7 cellular contexts compared by ENCODE assay signal in the genomic region with DNA sequence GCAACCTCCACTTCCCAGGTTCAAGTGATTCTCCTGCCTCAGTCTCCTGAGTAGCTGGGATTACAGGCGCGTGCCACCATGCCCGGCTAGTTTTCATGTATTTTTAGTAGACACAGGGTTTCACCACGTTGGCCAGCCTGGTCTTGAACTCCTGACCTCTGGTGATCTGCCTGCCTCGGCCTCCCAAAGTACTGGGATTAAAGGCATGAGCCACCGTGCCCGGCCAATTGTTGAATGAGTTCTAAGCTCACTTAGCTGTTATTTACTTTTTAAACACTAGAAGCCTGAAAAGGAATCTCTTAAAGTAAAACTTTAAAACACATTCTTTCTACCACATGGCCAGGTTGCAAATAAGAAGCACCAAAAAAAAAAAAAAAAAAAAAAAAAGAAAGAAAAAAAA. TPM values are rescaled to one million over a fixed set of nuclear protein-coding genes. Genes with fewer than 3 reads are reported as not detected.
DNase-seq lines count a peak whose midpoint lies in the region; ATAC-seq, FAIRE-seq and TF ChIP-seq lines count a peak whose summit lies in the region.
"Not testable (repeated sequence)": the region's sequence is repeated elsewhere in the genome, so short reads cannot be mapped to it uniquely, and the experiment has no call there.

No MANE protein-coding gene starts in this region.

- H2AFZ ChIP-seq in MM.1S (ENCODE audit: low read length), result not testable (repeated sequence)

- H3K4me3 Mint-ChIP-seq in HFFc6; activated T-cell treated with anti-CD3 and anti-CD28 coated beads, Interleukin-2, amount 50 U/mL, for 24 hours: not testable (repeated sequence)

- H3K9ac ChIP-seq in MM.1S (ENCODE audit: low read length); kidney (ENCODE audit: low read length in 2 of 2): not testable (repeated sequence)

- not testable (repeated sequence) for FAIRE-seq in kidney (lab: Jason Lieb, UNC)

- H3K4me2 ChIP-seq in MM.1S (ENCODE audit: low read depth, low read length), result not testable (repeated sequence)

- peaks cover 10% of the 10 kb centered on the region; the same call in 1 of the 2 replicates for H3K36me3 Mint-ChIP-seq in HFFc6 (ENCODE audit: low read depth)
- H3K36me3 Mint-ChIP-seq in activated T-cell treated with anti-CD3 and anti-CD28 coated beads, Interleukin-2, amount 50 U/mL, for 24 hours (ENCODE audit: low read depth), result peaks cover 30% of the 10 kb centered on the region

- not testable (repeated sequence) for H3F3A ChIP-seq in MM.1S (ENCODE audit: insufficient read depth, low read length)

- not testable (repeated sequence) for H3K79me2 ChIP-seq in MM.1S (ENCODE audit: low read length)

- H3K9me2 ChIP-seq in MM.1S (replicated peaks; ENCODE audit: insufficient read depth, low read length), result not testable (repeated sequence)

- intact Hi-C loops in kidney (cut with DNase I); left lung (cut with DNase I); lower lobe of right lung (cut with DNase I); upper lobe of right lung (cut with DNase I): not testable (repeated sequence)

- DNase-seq in HFFc6; activated T-cell treated with anti-CD3 and anti-CD28 coated beads, Interleukin-2, amount 50 U/mL, for 24 hours; left lung; upper lobe of right lung: not testable (repeated sequence)
- DNase-seq in MM.1S (peak; percentile 3), kidney (peak; percentile 22), lower lobe of right lung (peak; percentile 52)

- H3K9me3 Mint-ChIP-seq in HFFc6; activated T-cell treated with anti-CD3 and anti-CD28 coated beads, Interleukin-2, amount 50 U/mL, for 24 hours: not testable (repeated sequence)

- H3K27ac ChIP-seq in MM.1S (ENCODE audit: low read length); kidney (ENCODE audit: low read depth in 2 of 2, low read length in 2 of 2); left lung; lower lobe of right lung; upper lobe of right lung: not testable (repeated sequence)

- not testable (repeated sequence) for H3K36me3 ChIP-seq in MM.1S (replicated peaks; ENCODE audit: insufficient read depth, low read length); kidney (ENCODE audit: control insufficient read depth in 1 of 2, insufficient read depth in 2 of 2, low read length in 2 of 2); left lung; lower lobe of right lung; upper lobe of right lung

- H4K20me1 ChIP-seq in MM.1S (ENCODE audit: insufficient read depth, low read length), result not testable (repeated sequence)

- H3K27me3 Mint-ChIP-seq in HFFc6 (ENCODE audit: insufficient read depth); activated T-cell treated with anti-CD3 and anti-CD28 coated beads, Interleukin-2, amount 50 U/mL, for 24 hours: not testable (repeated sequence)

- H3K4me1 ChIP-seq in MM.1S (ENCODE audit: low read length); kidney (ENCODE audit: control insufficient read depth in 1 of 2, insufficient read depth in 1 of 2, low read depth in 1 of 2, low read length in 2 of 2); left lung; lower lobe of right lung; upper lobe of right lung: not testable (repeated sequence)

- not testable (repeated sequence) for H3K27me3 ChIP-seq in MM.1S (replicated peaks; ENCODE audit: insufficient read depth, low read length); left lung; lower lobe of right lung (ENCODE audit: low read depth); upper lobe of right lung

- peak; percentile 25 for ATAC-seq in left lung
- peak in 1 of 2 donors; percentile 60 for ATAC-seq in lower lobe of right lung
- peak; percentile 21 for ATAC-seq in upper lobe of right lung

- not testable (repeated sequence) for H3K27ac Mint-ChIP-seq in HFFc6
- peak overlapping the region; percentile 40 for H3K27ac Mint-ChIP-seq in activated T-cell treated with anti-CD3 and anti-CD28 coated beads, Interleukin-2, amount 50 U/mL, for 24 hours

- H3K4me3 ChIP-seq in MM.1S (ENCODE audit: low read length); kidney (ENCODE audit: low read length in 2 of 2); left lung; lower lobe of right lung; upper lobe of right lung: not testable (repeated sequence)

- H3K9me3 ChIP-seq in MM.1S (replicated peaks; ENCODE audit: insufficient read depth, low read length); kidney (ENCODE audit: control insufficient read depth in 1 of 2, low read length in 2 of 2); left lung; lower lobe of right lung; upper lobe of right lung: not testable (repeated sequence)

- peaks cover 20% of the 10 kb centered on the region for H3K4me1 Mint-ChIP-seq in HFFc6 (ENCODE audit: low read depth)
- H3K4me1 Mint-ChIP-seq in activated T-cell treated with anti-CD3 and anti-CD28 coated beads, Interleukin-2, amount 50 U/mL, for 24 hours (ENCODE audit: low read depth), result not testable (repeated sequence)

- TF ChIP-seq CTCF in HFFc6 (IDR thresholded peaks at IDR 0.05), result 0 out of 2 replicates have a peak, but pooled peaks have one; percentile 20
- not testable (repeated sequence) for TF ChIP-seq CTCF in MM.1S (IDR thresholded peaks at IDR 0.05; ENCODE audit: low read length); kidney (IDR thresholded peaks at IDR 0.05; ENCODE audit: borderline replicate concordance, extremely low read depth, insufficient read depth); left lung (IDR thresholded peaks at IDR 0.05); lower lobe of right lung (IDR thresholded peaks at IDR 0.05); upper lobe of right lung (IDR thresholded peaks at IDR 0.05)

RNA-seq across cellular contexts. Expression of a gene that starts 14.3 kb away (rescaled TPM):
- 10 to 100 TPM; 13.2 to 19.8 (median 17.7) TPM for total RNA-seq in HFFc6 (2021; fragmentation: NEBNext Ultra II Directional; extraction: Animal tissue kit (Norgen Biotek cat#: 25700))
- total RNA-seq in kidney (23.5 TPM), left lung (10 to 100 TPM; 17.2 to 22.3 TPM), lower lobe of right lung (22.8 TPM), upper lobe of right lung (21.2 TPM)
- polyA plus RNA-seq in kidney (ENCODE audit: insufficient read depth, low read depth, low replicate concordance), result 13.3 TPM
